Comparison of ENCODE assay signal across 17 cellular contexts in the genomic region with DNA sequence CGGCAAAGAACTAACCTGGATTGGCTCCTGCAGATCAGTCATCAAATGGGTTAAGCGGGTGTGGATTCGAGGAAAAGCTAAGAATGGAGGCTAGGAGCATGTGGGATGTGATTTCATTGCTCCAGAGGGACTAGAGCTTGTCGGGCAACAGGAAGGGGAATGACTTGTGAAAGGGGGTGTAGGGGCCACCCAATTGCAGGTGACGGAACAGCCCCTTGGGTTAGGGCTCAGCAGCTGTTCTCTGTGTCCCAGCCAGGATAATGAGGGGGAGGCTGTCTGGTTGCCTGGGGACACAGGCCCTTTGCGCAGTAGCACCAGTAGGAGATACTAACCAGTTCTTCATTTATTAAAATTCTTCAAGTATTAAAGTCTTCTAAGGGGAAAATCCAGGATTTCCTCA.
"Had no signal": no experiment of that assay in that cellular context is flagged by ENCODE, and none has a peak within 500 bp of the region (broad histone marks: within the 10 kb centered on the region; RNA-seq: fewer than 3 reads in every experiment).

No MANE protein-coding gene starts in this region.

- ATAC-seq: activated CD4-positive, alpha-beta T cell treated with anti-CD3 and anti-CD28 coated beads for 36 hours; activated T-cell treated with anti-CD3 and anti-CD28 coated beads, Interleukin-2, amount 50 U/mL, for 4 hours; natural killer cell treated with Interleukin-12 subunit alpha and Interleukin-12 subunit beta and Interleukin-15 and Interleukin-18, amount 100 ng/mL, for 72 hours had no signal

- H3K9me3 ChIP-seq: adrenal gland, esophagus muscularis mucosa, tibial nerve, uterus had no signal

- DNase-seq: activated CD4-positive, alpha-beta memory T cell treated with anti-CD3 and anti-CD28 coated beads, Interleukin-2, amount 10 ng/mL, durations not matched to agents 7 days and 5 days; activated CD4-positive, alpha-beta T cell treated with anti-CD3 and anti-CD28 coated beads for 36 hours; activated effector memory CD4-positive, alpha-beta T cell treated with Interleukin-2 at 50 U/mL for 16 hours; activated T-cell treated with anti-CD3 and anti-CD28 coated beads, Interleukin-2, amount 50 U/mL, for 4 hours; adrenal gland; hypothalamus; mesendoderm; stimulated activated CD4-positive, alpha-beta T cell treated with anti-CD3 and anti-CD28 coated beads, Interleukin-4, amount 100 ng/mL, for 1 hour; stimulated activated naive CD4-positive, alpha-beta T cell treated with Interleukin-2 at 50 U/mL for 16 hours; substantia nigra; T1000; uterus had no signal

- H3K4me3 ChIP-seq: adrenal gland, cardiac muscle cell, esophagus muscularis mucosa, tibial nerve, uterus had no signal

- H3K4me3 Mint-ChIP-seq: activated CD4-positive, alpha-beta memory T cell treated with anti-CD3 and anti-CD28 coated beads, Interleukin-2, amount 10 ng/mL, durations not matched to agents 7 days and 5 days; activated CD4-positive, alpha-beta T cell treated with anti-CD3 and anti-CD28 coated beads for 36 hours; activated naive CD4-positive, alpha-beta T cell treated with anti-CD3 and anti-CD28 coated beads, Interleukin-2, amount 50 U/mL, for 24 hours; activated T-cell treated with anti-CD3 and anti-CD28 coated beads, Interleukin-2, amount 50 U/mL, for 4 hours; natural killer cell treated with Interleukin-12 subunit alpha and Interleukin-12 subunit beta and Interleukin-15 and Interleukin-18, amount 100 ng/mL, for 72 hours had no signal

- H3K27ac Mint-ChIP-seq: activated CD4-positive, alpha-beta memory T cell treated with anti-CD3 and anti-CD28 coated beads, Interleukin-2, amount 10 ng/mL, durations not matched to agents 7 days and 5 days; activated CD4-positive, alpha-beta T cell treated with anti-CD3 and anti-CD28 coated beads for 36 hours; activated naive CD4-positive, alpha-beta T cell treated with anti-CD3 and anti-CD28 coated beads, Interleukin-2, amount 50 U/mL, for 24 hours; natural killer cell treated with Interleukin-12 subunit alpha and Interleukin-12 subunit beta and Interleukin-15 and Interleukin-18, amount 100 ng/mL, for 72 hours had no signal

- H3K27me3 ChIP-seq: adrenal gland, cardiac muscle cell, esophagus muscularis mucosa, tibial nerve, uterus had no signal

- H3K9me3 Mint-ChIP-seq: activated CD4-positive, alpha-beta memory T cell treated with anti-CD3 and anti-CD28 coated beads, Interleukin-2, amount 10 ng/mL, durations not matched to agents 7 days and 5 days; activated naive CD4-positive, alpha-beta T cell treated with anti-CD3 and anti-CD28 coated beads, Interleukin-2, amount 50 U/mL, for 24 hours; activated T-cell treated with anti-CD3 and anti-CD28 coated beads, Interleukin-2, amount 50 U/mL, for 4 hours; natural killer cell treated with Interleukin-12 subunit alpha and Interleukin-12 subunit beta and Interleukin-15 and Interleukin-18, amount 100 ng/mL, for 72 hours had no signal

- H3K4me1 Mint-ChIP-seq: activated naive CD4-positive, alpha-beta T cell treated with anti-CD3 and anti-CD28 coated beads, Interleukin-2, amount 50 U/mL, for 24 hours had no signal

- H3K36me3 Mint-ChIP-seq: activated naive CD4-positive, alpha-beta T cell treated with anti-CD3 and anti-CD28 coated beads, Interleukin-2, amount 50 U/mL, for 24 hours; natural killer cell treated with Interleukin-12 subunit alpha and Interleukin-12 subunit beta and Interleukin-15 and Interleukin-18, amount 100 ng/mL, for 72 hours had no signal

- H3K27ac ChIP-seq: adrenal gland, cardiac muscle cell, esophagus muscularis mucosa, uterus had no signal

- H3K36me3 ChIP-seq: adrenal gland, cardiac muscle cell, esophagus muscularis mucosa, tibial nerve, uterus had no signal
